8 cellular contexts compared by ENCODE assay signal in genomic region chr2:19989681-19990415, GRCh38. TPM values are rescaled to one million over a fixed set of nuclear protein-coding genes. Genes with fewer than 3 reads are reported as not detected.
DNase-seq lines count a peak whose midpoint lies in the region; ATAC-seq and TF ChIP-seq lines count a peak whose summit lies in the region.

WDR35 (minus strand) TSS chr2:19990105; CDS start chr2:19990015, 90 bp downstream.

- H3K9me3 ChIP-seq in liver (ENCODE audit: control insufficient read depth in 4 of 4, low read length in 3 of 4): no peaks in the 10 kb centered on the region

- peaks cover 4 to 16% (median 12%) of the 10 kb centered on the region in 4 donors for H3K4me1 ChIP-seq in liver (ENCODE audit: control insufficient read depth in 4 of 4, insufficient read depth in 4 of 4, low read length in 3 of 4)

- ATAC-seq in GM19328 (IDR thresholded peaks at IDR 0.05; ENCODE audit: unreplicated experiment): peak; percentile 81
- peak; percentile 93 for ATAC-seq in HG03460 (IDR thresholded peaks at IDR 0.05; ENCODE audit: unreplicated experiment)

- WGBS in liver: 1% methylated on average over 69 of the region's 69 CpGs

- peak in 13 of 14 donors; percentile 63 to 93 (median 81) for DNase-seq in C1 segment of cervical spinal cord (lab: John Stamatoyannopoulos, UW)
- peak; percentile 72 to 94 for DNase-seq in NCI-H526 (lab: John Stamatoyannopoulos, UW)
- DNase-seq in activated CD4-positive, alpha-beta T cell treated with anti-CD3 and anti-CD28 coated beads, Interleukin-2, amount 50 U/mL, for 24 hours (ENCODE audit: low read depth in 1 of 2, low spot score in 1 of 2): peak; percentile 84 to 88
- peak; percentile 59 for DNase-seq in dermis blood vessel endothelial cell
- DNase-seq in stimulated activated CD4-positive, alpha-beta T cell treated with anti-CD3 and anti-CD28 coated beads, Interleukin-4, amount 100 ng/mL, for 1 hour: peak; percentile 93

- no peak for TF ChIP-seq CTCF in liver (IDR thresholded peaks at IDR 0.05; ENCODE audit: low read depth, low read length, missing input control)

- peak within 1 kb of the TSS in 1 of 2 donors; percentile 5 for H3K9ac ChIP-seq in liver (ENCODE audit: low read depth in 1 of 2, low read length in 2 of 2)

- H3K36me3 ChIP-seq in liver (ENCODE audit: control insufficient read depth in 4 of 4, insufficient read depth in 3 of 4, low read depth in 1 of 4, low read length in 3 of 4): no peaks in the 10 kb centered on the region

- peak within 1 kb of the TSS; percentile 60 to 94 (median 94) for H3K4me3 ChIP-seq in liver (ENCODE audit: low read depth in 1 of 3, low read length in 3 of 3)

- peak within 1 kb of the TSS in 1 of 2 donors; percentile 32 for H3K27ac ChIP-seq in liver (ENCODE audit: low read depth in 1 of 2, low read length in 2 of 2)

- peaks cover 0 to 4% (median 0%) of the 10 kb centered on the region in 4 donors for H3K27me3 ChIP-seq in liver (ENCODE audit: control insufficient read depth in 4 of 4, insufficient read depth in 4 of 4, low read length in 3 of 4)

- no peak for TF ChIP-seq RAD21 in liver (IDR thresholded peaks at IDR 0.05)

TF ChIP-seq in liver, 16 proteins besides CTCF, POLR2A, EP300 and RAD21:
- TF ChIP-seq MAX (IDR thresholded peaks at IDR 0.05): peak; percentile 79
- TF ChIP-seq FOXA2 (IDR thresholded peaks at IDR 0.05): no peak
- peak; percentile 71 to 93 for TF ChIP-seq GABPA (IDR thresholded peaks at IDR 0.05 in 1 of 2, conservative IDR thresholded peaks at IDR 0.05 in 1 of 2)
- TF ChIP-seq REST (IDR thresholded peaks at IDR 0.05): peak; percentile 95
- TF ChIP-seq YY1 (IDR thresholded peaks at IDR 0.05): peak; percentile 46
TF ChIP-seq in liver: peak in this region for 4.

RNA-seq across cellular contexts. Expression of gene WDR35, which starts in this region (rescaled TPM):
- total RNA-seq in dermis blood vessel endothelial cell (8.7 and 10.5 TPM in 2 replicates), liver (1 to 10 TPM; 2.0 to 3.8 TPM)
- 1 to 10 TPM in 1 of 2 donors, under 1 TPM in 1; 0.97 to 1.2 TPM for polyA plus RNA-seq in liver
